11 cellular contexts compared by ENCODE assay signal in genomic region chr2:147628971-147629421, GRCh38.
DNase-seq lines count a peak whose midpoint lies in the region; ATAC-seq, FAIRE-seq and TF ChIP-seq lines count a peak whose summit lies in the region.
"Had no signal": no experiment of that assay in that cellular context is flagged by ENCODE, and none has a peak within 500 bp of the region (broad histone marks: within the 10 kb centered on the region; RNA-seq: fewer than 3 reads in every experiment).

No MANE protein-coding gene starts in this region.

- H3K4me3 ChIP-seq in adrenal gland: no peak overlapping the region
- H3K4me3 ChIP-seq: SJCRH30 had no signal

- DNase-seq in GM13977 (ENCODE audit: low spot score) (peak; percentile 18), urothelium cell line (ENCODE audit: low spot score) (no peak), nephron progenitor cell (no peak), adrenal gland (no peak)
- DNase-seq in activated naive CD8-positive, alpha-beta T cell treated with anti-CD3 and anti-CD28 coated beads, Interleukin-2, amount 50 U/mL, for 24 hours: no peak
- DNase-seq in stimulated activated naive CD4-positive, alpha-beta T cell (lab: John Stamatoyannopoulos, UW): no peak
- DNase-seq: DMS79 treated with DMSO at 0.1 percent for 48 hours, NCI-H1417, SJCRH30 had no signal

- no peaks in the 10 kb centered on the region for H3K27me3 ChIP-seq in adrenal gland
- H3K27me3 ChIP-seq: SJCRH30 had no signal

- in situ Hi-C loops in GM13977 (cut with MboI; ENCODE audit: low pct_unique_long_range_greater_than_20kb, low sequenced_read_pairs, unreplicated experiment): no loop called here

- no peaks in the 10 kb centered on the region for H3K36me3 ChIP-seq in adrenal gland (replicated peaks in 1 of 2)
- H3K36me3 ChIP-seq: SJCRH30 had no signal

- 66 to 71% (median 67%) methylated on average over 1 of the region's 1 CpG for WGBS in adrenal gland, 4 donors

- peaks cover 34% of the 10 kb centered on the region for H3K4me1 Mint-ChIP-seq in activated naive CD8-positive, alpha-beta T cell treated with anti-CD3 and anti-CD28 coated beads, Interleukin-2, amount 50 U/mL, for 24 hours
- H3K4me1 Mint-ChIP-seq in nephron progenitor cell: no peaks in the 10 kb centered on the region

- FAIRE-seq in urothelium cell line (lab: Jason Lieb, UNC): no peak

- ATAC-seq in GM19452 (IDR thresholded peaks at IDR 0.05; ENCODE audit: unreplicated experiment): peak; percentile 50
- peak; percentile 45 for ATAC-seq in HG03135 (IDR thresholded peaks at IDR 0.05; ENCODE audit: unreplicated experiment)
- ATAC-seq in activated naive CD8-positive, alpha-beta T cell treated with anti-CD3 and anti-CD28 coated beads, Interleukin-2, amount 50 U/mL, for 24 hours: no peak

- peaks cover 7% of the 10 kb centered on the region for H3K9me3 Mint-ChIP-seq in activated naive CD8-positive, alpha-beta T cell treated with anti-CD3 and anti-CD28 coated beads, Interleukin-2, amount 50 U/mL, for 24 hours
- H3K9me3 Mint-ChIP-seq in nephron progenitor cell: no peaks in the 10 kb centered on the region

- H3K27me3 Mint-ChIP-seq in activated naive CD8-positive, alpha-beta T cell treated with anti-CD3 and anti-CD28 coated beads, Interleukin-2, amount 50 U/mL, for 24 hours: no peaks in the 10 kb centered on the region
- H3K27me3 Mint-ChIP-seq in nephron progenitor cell (ENCODE audit: low read depth, poor library complexity): no peaks in the 10 kb centered on the region

- peaks cover 4% of the 10 kb centered on the region for H3K36me3 Mint-ChIP-seq in activated naive CD8-positive, alpha-beta T cell treated with anti-CD3 and anti-CD28 coated beads, Interleukin-2, amount 50 U/mL, for 24 hours (ENCODE audit: low read depth)
- no peaks in the 10 kb centered on the region for H3K36me3 Mint-ChIP-seq in nephron progenitor cell (ENCODE audit: low read depth)

- H3K4me3 Mint-ChIP-seq in activated naive CD8-positive, alpha-beta T cell treated with anti-CD3 and anti-CD28 coated beads, Interleukin-2, amount 50 U/mL, for 24 hours: peak overlapping the region; percentile 23
- no peak overlapping the region for H3K4me3 Mint-ChIP-seq in nephron progenitor cell

- H3K27ac Mint-ChIP-seq in activated naive CD8-positive, alpha-beta T cell treated with anti-CD3 and anti-CD28 coated beads, Interleukin-2, amount 50 U/mL, for 24 hours: peak overlapping the region; percentile 91
- no peak overlapping the region for H3K27ac Mint-ChIP-seq in nephron progenitor cell

- intact Hi-C loops in adrenal gland (cut with DNase I): no loop called here

- no peak for TF ChIP-seq POLR2A in adrenal gland (IDR thresholded peaks at IDR 0.05)

- no peak overlapping the region for H3K27ac ChIP-seq in adrenal gland
- H3K27ac ChIP-seq: SJCRH30 had no signal

- TF ChIP-seq CTCF in GM13977 (IDR thresholded peaks at IDR 0.05; ENCODE audit: extremely low read depth, insufficient read depth, missing control alignments) (no peak), nephron progenitor cell (IDR thresholded peaks at IDR 0.05) (no peak), adrenal gland (IDR thresholded peaks at IDR 0.05) (no peak)

- no peaks in the 10 kb centered on the region for H3K4me1 ChIP-seq in adrenal gland (replicated peaks in 1 of 2)

- no peaks in the 10 kb centered on the region for H3K9me3 ChIP-seq in adrenal gland (replicated peaks in 1 of 3)
